ENCODE assay signal across 12 cellular contexts in the genomic region with DNA sequence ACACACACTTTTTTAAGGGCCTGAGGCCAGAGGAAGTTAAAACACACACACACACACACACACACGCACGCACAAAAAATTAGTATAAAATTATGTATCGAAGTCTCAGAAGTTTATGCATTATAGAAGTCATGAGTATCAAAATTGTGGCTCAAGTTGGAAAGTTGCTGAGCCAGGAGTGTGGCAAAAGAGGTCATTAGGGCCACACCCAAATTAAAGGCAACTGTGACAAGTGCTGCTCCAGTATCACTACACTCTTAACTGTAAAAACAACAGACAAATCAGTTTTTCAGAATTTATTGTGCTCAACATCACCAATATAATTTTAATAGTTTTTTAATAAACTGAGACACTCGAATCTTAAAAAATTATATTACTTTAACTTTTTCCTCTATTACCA. TPM values are rescaled to one million over a fixed set of nuclear protein-coding genes. Genes with fewer than 3 reads are reported as not detected.
DNase-seq lines count a peak whose midpoint lies in the region; ATAC-seq and TF ChIP-seq lines count a peak whose summit lies in the region.
"Had no signal": no experiment of that assay in that cellular context is flagged by ENCODE, and none has a peak within 500 bp of the region (broad histone marks: within the 10 kb centered on the region; RNA-seq: fewer than 3 reads in every experiment).

No MANE protein-coding gene starts in this region.

- no peaks in the 10 kb centered on the region for H3K9me3 Mint-ChIP-seq in stimulated activated naive CD8-positive, alpha-beta T cell treated with anti-CD3 and anti-CD28 coated beads, Interleukin-15, Interleukin-2, amounts not matched to agents 100 ng/mL and 50 ng/mL, for 24 hours
- H3K9me3 Mint-ChIP-seq in stimulated activated naive CD8-positive, alpha-beta T cell treated with anti-CD3 and anti-CD28 coated beads, Interleukin-15, amount 100 ng/mL, for 72 hours, result peaks cover under 1 to 4% of the 10 kb centered on the region in 2 donors
- no peaks in the 10 kb centered on the region for H3K9me3 Mint-ChIP-seq in CD4-positive, alpha-beta T cell

- 100% methylated on average over 1 of the region's 4 CpGs for WGBS in mesenchymal stem cell

- H3K4me3 ChIP-seq in ascending aorta, result no peak overlapping the region
- H3K4me3 ChIP-seq in mesenchymal stem cell (ENCODE audit: insufficient read depth in 1 of 2, low read depth in 1 of 2, low read length in 2 of 2), result no peak overlapping the region
- H3K4me3 ChIP-seq: BLaER1 had no signal

- ATAC-seq in stimulated activated naive CD8-positive, alpha-beta T cell treated with anti-CD3 and anti-CD28 coated beads, Interleukin-15, amount 100 ng/mL, for 72 hours, result no peak
- no peak for ATAC-seq in CD4-positive, alpha-beta T cell (ENCODE audit: poor library complexity)

- H2AK5ac ChIP-seq in mesenchymal stem cell (ENCODE audit: low read length, severe bottlenecking), result no peak overlapping the region

- H3K4me1 Mint-ChIP-seq in stimulated activated naive CD8-positive, alpha-beta T cell treated with anti-CD3 and anti-CD28 coated beads, Interleukin-15, Interleukin-2, amounts not matched to agents 100 ng/mL and 50 ng/mL, for 24 hours (ENCODE audit: low read depth), result peaks cover 83% of the 10 kb centered on the region
- H3K4me1 Mint-ChIP-seq in stimulated activated naive CD8-positive, alpha-beta T cell treated with anti-CD3 and anti-CD28 coated beads, Interleukin-15, amount 100 ng/mL, for 72 hours, result peaks cover 81% of the 10 kb centered on the region
- peaks cover 58% of the 10 kb centered on the region for H3K4me1 Mint-ChIP-seq in CD4-positive, alpha-beta T cell (ENCODE audit: low read depth)

- H3K27ac ChIP-seq in ascending aorta (peak overlapping the region; percentile 68 to 83), mesenchymal stem cell (ENCODE audit: low read length, poor library complexity, severe bottlenecking) (no peak overlapping the region)
- H3K27ac ChIP-seq in CD4-positive, alpha-beta T cell (ENCODE audit: low read depth, low read length), result no peak overlapping the region
- H3K27ac ChIP-seq: BLaER1 had no signal

- no peak overlapping the region for H3K4me2 ChIP-seq in mesenchymal stem cell (ENCODE audit: low read length, poor library complexity, severe bottlenecking)
- H3K4me2 ChIP-seq: BLaER1 had no signal

- H4K8ac ChIP-seq in mesenchymal stem cell (ENCODE audit: low read length), result no peak overlapping the region

- no peak for TF ChIP-seq CTCF in ascending aorta (IDR thresholded peaks at IDR 0.05)
- no peak for TF ChIP-seq CTCF in CD4-positive, alpha-beta T cell (IDR thresholded peaks at IDR 0.05)

- no peak overlapping the region for H2AFZ ChIP-seq in mesenchymal stem cell (ENCODE audit: low read depth, low read length)

- H3K4me3 Mint-ChIP-seq in stimulated activated naive CD8-positive, alpha-beta T cell treated with anti-CD3 and anti-CD28 coated beads, Interleukin-15, Interleukin-2, amounts not matched to agents 100 ng/mL and 50 ng/mL, for 24 hours, result peak overlapping the region; percentile 68
- H3K4me3 Mint-ChIP-seq in stimulated activated naive CD8-positive, alpha-beta T cell treated with anti-CD3 and anti-CD28 coated beads, Interleukin-15, amount 100 ng/mL, for 72 hours, result peak overlapping the region in 1 of 2 donors; percentile 48
- H3K4me3 Mint-ChIP-seq in CD4-positive, alpha-beta T cell, result no peak overlapping the region

- H3K36me3 ChIP-seq in ascending aorta (peaks cover 0 to 28% of the 10 kb centered on the region in 2 donors), mesenchymal stem cell (ENCODE audit: control insufficient read depth in 1 of 2, insufficient read depth in 2 of 2, low read depth in 1 of 2, low read length in 2 of 2) (peaks cover 10 to 51% of the 10 kb centered on the region in 2 experiments)

- H3K27me3 ChIP-seq in ascending aorta, result no peaks in the 10 kb centered on the region
- H3K27me3 ChIP-seq in mesenchymal stem cell (ENCODE audit: control insufficient read depth in 1 of 2, insufficient read depth in 1 of 2, low read length in 2 of 2), result no peaks in the 10 kb centered on the region
- no peaks in the 10 kb centered on the region for H3K27me3 ChIP-seq in CD4-positive, alpha-beta T cell (ENCODE audit: control insufficient read depth, insufficient read depth, low read length)
- H3K27me3 ChIP-seq: BLaER1 had no signal

- H3K27ac Mint-ChIP-seq in stimulated activated naive CD8-positive, alpha-beta T cell treated with anti-CD3 and anti-CD28 coated beads, Interleukin-15, Interleukin-2, amounts not matched to agents 100 ng/mL and 50 ng/mL, for 24 hours, result peak overlapping the region; percentile 91
- peak overlapping the region in 1 of 2 donors; percentile 41 for H3K27ac Mint-ChIP-seq in stimulated activated naive CD8-positive, alpha-beta T cell treated with anti-CD3 and anti-CD28 coated beads, Interleukin-15, amount 100 ng/mL, for 72 hours
- no peak overlapping the region for H3K27ac Mint-ChIP-seq in CD4-positive, alpha-beta T cell

- peaks cover 3 to 5% of the 10 kb centered on the region in 2 donors for H3K9me3 ChIP-seq in ascending aorta
- H3K9me3 ChIP-seq in mesenchymal stem cell (ENCODE audit: control insufficient read depth, low read length), result peaks cover 10% of the 10 kb centered on the region
- H3K9me3 ChIP-seq in CD4-positive, alpha-beta T cell (ENCODE audit: control insufficient read depth, low read length), result no peaks in the 10 kb centered on the region

- H2BK120ac ChIP-seq in mesenchymal stem cell (ENCODE audit: low read depth, low read length), result no peak overlapping the region

- H4K91ac ChIP-seq in mesenchymal stem cell (ENCODE audit: low read length), result no peak overlapping the region

- DNase-seq in stimulated activated naive CD8-positive, alpha-beta T cell treated with anti-CD3 and anti-CD28 coated beads, Interleukin-15, amount 100 ng/mL, for 72 hours, result no peak
- DNase-seq in ascending aorta (ENCODE audit: low spot score in 2 of 2) (no peak), mesenchymal stem cell (no peak), NCI-H1436 (lab: John Stamatoyannopoulos, UW) (no peak), NCI-H510A (lab: John Stamatoyannopoulos, UW) (no peak)
- no peak for DNase-seq in CD4-positive, alpha-beta T cell
- DNase-seq: activated naive CD4-positive, alpha-beta T cell; NCI-H1092; stimulated activated CD4-positive, alpha-beta T cell treated with anti-CD3 and anti-CD28 coated beads, Interleukin-2, amount 100 ng/mL, for 24 hours had no signal

- no peak overlapping the region for H3K18ac ChIP-seq in mesenchymal stem cell (ENCODE audit: low read depth in 1 of 2, low read length in 2 of 2)

- no peak overlapping the region for H2BK12ac ChIP-seq in mesenchymal stem cell (ENCODE audit: low read length in 2 of 2)

- H3K36me3 Mint-ChIP-seq in stimulated activated naive CD8-positive, alpha-beta T cell treated with anti-CD3 and anti-CD28 coated beads, Interleukin-15, Interleukin-2, amounts not matched to agents 100 ng/mL and 50 ng/mL, for 24 hours (ENCODE audit: low read depth), result peaks cover 56% of the 10 kb centered on the region
- peaks cover 59% of the 10 kb centered on the region for H3K36me3 Mint-ChIP-seq in CD4-positive, alpha-beta T cell (ENCODE audit: low read depth)

- POLR2A ChIA-PET in CD4-positive, alpha-beta T cell (lab: Charles Lee), result no interaction called here

- no peak overlapping the region for H2BK15ac ChIP-seq in mesenchymal stem cell (ENCODE audit: low read depth, poor library complexity, severe bottlenecking)

- H3K23ac ChIP-seq in mesenchymal stem cell (ENCODE audit: low read length in 2 of 2), result no peak overlapping the region

- no peak overlapping the region for H3K14ac ChIP-seq in mesenchymal stem cell (ENCODE audit: low read length in 2 of 2)

- no peaks in the 10 kb centered on the region for H3K79me1 ChIP-seq in mesenchymal stem cell (replicated peaks; ENCODE audit: low read length, poor library complexity, severe bottlenecking)

- no peak overlapping the region for H3K4ac ChIP-seq in mesenchymal stem cell (ENCODE audit: low read depth in 1 of 2, low read length in 2 of 2)

- CTCF ChIA-PET in CD4-positive, alpha-beta T cell (lab: Charles Lee), result no interaction called here

- H3K4me1 ChIP-seq in ascending aorta (peaks cover 0 to 33% of the 10 kb centered on the region in 2 donors), mesenchymal stem cell (ENCODE audit: control insufficient read depth, insufficient read depth, low read depth, low read length) (peaks cover 3% of the 10 kb centered on the region)

- H2BK5ac ChIP-seq in mesenchymal stem cell (ENCODE audit: low read depth, low read length, poor library complexity, severe bottlenecking), result no peak overlapping the region

- H3K27me3 Mint-ChIP-seq in stimulated activated naive CD8-positive, alpha-beta T cell treated with anti-CD3 and anti-CD28 coated beads, Interleukin-15, Interleukin-2, amounts not matched to agents 100 ng/mL and 50 ng/mL, for 24 hours, result no peaks in the 10 kb centered on the region
- H3K27me3 Mint-ChIP-seq in stimulated activated naive CD8-positive, alpha-beta T cell treated with anti-CD3 and anti-CD28 coated beads, Interleukin-15, amount 100 ng/mL, for 72 hours, result no peaks in the 10 kb centered on the region
- no peaks in the 10 kb centered on the region for H3K27me3 Mint-ChIP-seq in CD4-positive, alpha-beta T cell
- H3K27me3 Mint-ChIP-seq: progenitor cell of endocrine pancreas had no signal

- intact Hi-C loops in ascending aorta (cut with DNase I), result no loop called here
- intact Hi-C loops in CD4-positive, alpha-beta T cell (cut with DNase I, micrococcal nuclease), result no loop called here

- peak overlapping the region; percentile 74 for H3K9ac ChIP-seq in mesenchymal stem cell (ENCODE audit: low read length)
- H3K9ac ChIP-seq: BLaER1 had no signal

RNA-seq across cellular contexts. Expression of gene YWHAQ, which starts 36.9 kb away (rescaled TPM):
- total RNA-seq in ascending aorta, result 172 TPM
- 317 TPM for polyA plus RNA-seq in mesenchymal stem cell (2013, experiment 1 of 2)
- polyA plus RNA-seq in mesenchymal stem cell (2013, experiment 2 of 2), result 324 TPM
- total RNA-seq in CD4-positive, alpha-beta T cell, result 100 to 1,000 TPM in 1 of 2 experiments, 10 to 100 TPM in 1; 95.8 to 101 TPM

RNA-seq across cellular contexts. Expression of gene ADAM17, which starts 38.3 kb away (rescaled TPM):
- total RNA-seq in ascending aorta, result 16.4 TPM
- 29.8 TPM for polyA plus RNA-seq in mesenchymal stem cell (2013, experiment 1 of 2)
- polyA plus RNA-seq in mesenchymal stem cell (2013, experiment 2 of 2), result 29.7 TPM
- 10 to 100 TPM; 21.4 to 21.6 TPM for total RNA-seq in CD4-positive, alpha-beta T cell

Comparison
In these comparisons a context has a peak if more than half of its experiments do, and no peak if none do; other contexts are left out.
1. H3K27ac ChIP-seq: peak in ascending aorta (2 of 2); none in mesenchymal stem cell (single experiment) and CD4-positive, alpha-beta T cell (single experiment).